1 cellular context compared by ENCODE assay signal in the genomic region with DNA sequence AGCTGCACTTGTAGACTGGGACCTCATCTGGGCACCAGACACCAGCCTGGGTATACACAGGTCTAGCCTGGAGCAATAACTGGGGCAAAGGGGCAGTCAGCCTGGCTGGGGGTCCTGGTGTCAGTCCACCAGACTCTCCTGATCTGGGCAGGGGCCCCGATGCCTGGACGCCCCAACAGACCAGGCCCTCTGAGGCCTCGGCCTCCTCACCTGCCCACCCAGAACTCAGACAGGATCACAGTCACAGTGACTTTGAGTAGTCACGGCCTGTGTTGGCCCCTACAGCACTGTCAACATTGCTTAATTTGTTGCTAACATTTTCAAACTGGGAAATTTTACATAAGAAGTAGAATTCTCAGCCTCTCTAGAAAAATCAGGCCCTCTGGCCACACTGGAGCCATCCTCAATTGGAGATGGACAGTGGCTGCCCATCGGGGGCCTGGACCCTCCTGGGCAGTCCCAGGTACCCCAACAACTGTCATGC.
TF ChIP-seq lines count a peak whose summit lies in the region.

No MANE protein-coding gene starts in this region.

TF ChIP-seq in H1, 55 proteins besides CTCF, POLR2A, EP300 and RAD21:
- TF ChIP-seq POLR2AphosphoS5 (IDR thresholded peaks at IDR 0.05; ENCODE audit: low read depth, low read length) = no peak
- TF ChIP-seq KDM1A (IDR thresholded peaks at IDR 0.05; ENCODE audit: borderline replicate concordance, low read length) = no peak
- TF ChIP-seq RNF2 (IDR thresholded peaks at IDR 0.05; ENCODE audit: borderline replicate concordance, low read depth, low read length, missing control alignments, poor library complexity, severe bottlenecking) = no peak
- TF ChIP-seq PHF8 (conservative IDR thresholded peaks at IDR 0.05; ENCODE audit: low read depth, low read length) = no peak
- no peak for TF ChIP-seq KDM5A (IDR thresholded peaks at IDR 0.05; ENCODE audit: low read length)
- no peak for TF ChIP-seq RFX5 (IDR thresholded peaks at IDR 0.05; ENCODE audit: borderline replicate concordance, low read depth, low read length)
- no peak for TF ChIP-seq ZNF274 (IDR thresholded peaks at IDR 0.05; ENCODE audit: borderline replicate concordance, extremely low read depth, low read length)
- no peak for TF ChIP-seq TEAD4 (IDR thresholded peaks at IDR 0.05; ENCODE audit: low read depth, low read length)
- TF ChIP-seq, protein P1, sequence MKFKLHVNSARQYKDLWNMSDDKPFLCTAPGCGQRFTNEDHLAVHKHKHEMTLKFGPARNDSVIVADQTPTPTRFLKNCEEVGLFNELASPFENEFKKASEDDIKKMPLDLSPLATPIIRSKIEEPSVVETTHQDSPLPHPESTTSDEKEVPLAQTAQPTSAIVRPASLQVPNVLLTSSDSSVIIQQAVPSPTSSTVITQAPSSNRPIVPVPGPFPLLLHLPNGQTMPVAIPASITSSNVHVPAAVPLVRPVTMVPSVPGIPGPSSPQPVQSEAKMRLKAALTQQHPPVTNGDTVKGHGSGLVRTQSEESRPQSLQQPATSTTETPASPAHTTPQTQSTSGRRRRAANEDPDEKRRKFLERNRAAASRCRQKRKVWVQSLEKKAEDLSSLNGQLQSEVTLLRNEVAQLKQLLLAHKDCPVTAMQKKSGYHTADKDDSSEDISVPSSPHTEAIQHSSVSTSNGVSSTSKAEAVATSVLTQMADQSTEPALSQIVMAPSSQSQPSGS (IDR thresholded peaks at IDR 0.05; ENCODE audit: low read length) = no peak
- TF ChIP-seq, protein P2, sequence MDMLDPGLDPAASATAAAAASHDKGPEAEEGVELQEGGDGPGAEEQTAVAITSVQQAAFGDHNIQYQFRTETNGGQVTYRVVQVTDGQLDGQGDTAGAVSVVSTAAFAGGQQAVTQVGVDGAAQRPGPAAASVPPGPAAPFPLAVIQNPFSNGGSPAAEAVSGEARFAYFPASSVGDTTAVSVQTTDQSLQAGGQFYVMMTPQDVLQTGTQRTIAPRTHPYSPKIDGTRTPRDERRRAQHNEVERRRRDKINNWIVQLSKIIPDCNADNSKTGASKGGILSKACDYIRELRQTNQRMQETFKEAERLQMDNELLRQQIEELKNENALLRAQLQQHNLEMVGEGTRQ (IDR thresholded peaks at IDR 0.05; ENCODE audit: low read length) = no peak
- no peak for TF ChIP-seq CBX5 (IDR thresholded peaks at IDR 0.05; ENCODE audit: low read depth, low read length)
